Comparison of ENCODE assay signal across 1 cellular context in the genomic region with DNA sequence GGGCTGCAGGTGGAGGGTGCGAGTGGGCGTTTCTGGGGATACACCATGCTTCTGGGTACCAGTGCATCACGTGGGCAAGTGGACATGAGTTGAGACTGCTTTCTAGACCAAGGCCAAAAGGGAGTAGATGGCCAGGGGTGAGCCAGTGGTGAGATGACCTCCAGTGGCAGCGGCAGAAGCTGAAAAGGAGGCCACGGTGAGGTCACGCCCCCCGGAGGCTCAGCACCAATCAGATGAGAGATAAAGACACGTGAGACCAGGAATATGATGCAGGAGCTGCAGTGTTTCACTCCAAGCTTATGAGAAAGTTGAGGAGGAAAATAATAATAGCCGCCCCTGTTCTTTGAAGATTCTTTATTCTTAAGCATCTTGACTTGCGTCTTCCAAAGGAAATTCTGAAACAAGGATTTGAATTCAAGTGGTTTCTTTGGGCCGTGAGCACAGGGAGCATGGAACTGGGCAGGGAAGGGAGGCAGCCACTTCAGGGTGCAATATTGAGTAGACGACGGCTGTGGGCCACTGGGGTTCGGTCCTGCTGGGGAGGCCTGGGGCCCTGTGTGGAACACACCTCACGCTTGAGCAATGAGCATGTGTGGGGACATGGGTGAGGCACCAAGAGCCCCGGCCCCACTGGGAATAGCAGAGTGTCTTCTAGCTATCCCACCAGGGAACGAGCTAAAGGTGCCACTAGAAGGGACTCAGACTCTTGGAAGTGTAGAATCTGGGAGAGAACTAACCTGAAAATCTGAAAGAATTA.
TF ChIP-seq lines count a peak whose summit lies in the region.

No MANE protein-coding gene starts in this region.

TF ChIP-seq in WTC11, 78 proteins besides CTCF, POLR2A, EP300 and RAD21 (continued from another document):
- TF ChIP-seq, protein P1, sequence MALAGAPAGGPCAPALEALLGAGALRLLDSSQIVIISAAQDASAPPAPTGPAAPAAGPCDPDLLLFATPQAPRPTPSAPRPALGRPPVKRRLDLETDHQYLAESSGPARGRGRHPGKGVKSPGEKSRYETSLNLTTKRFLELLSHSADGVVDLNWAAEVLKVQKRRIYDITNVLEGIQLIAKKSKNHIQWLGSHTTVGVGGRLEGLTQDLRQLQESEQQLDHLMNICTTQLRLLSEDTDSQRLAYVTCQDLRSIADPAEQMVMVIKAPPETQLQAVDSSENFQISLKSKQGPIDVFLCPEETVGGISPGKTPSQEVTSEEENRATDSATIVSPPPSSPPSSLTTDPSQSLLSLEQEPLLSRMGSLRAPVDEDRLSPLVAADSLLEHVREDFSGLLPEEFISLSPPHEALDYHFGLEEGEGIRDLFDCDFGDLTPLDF (CRISPR knock-in tag; IDR thresholded peaks at IDR 0.05): no peak
- no peak for TF ChIP-seq PRRX2 (CRISPR knock-in tag; IDR thresholded peaks at IDR 0.05)
